Comparison of ENCODE assay signal across 22 cellular contexts in the genomic region with DNA sequence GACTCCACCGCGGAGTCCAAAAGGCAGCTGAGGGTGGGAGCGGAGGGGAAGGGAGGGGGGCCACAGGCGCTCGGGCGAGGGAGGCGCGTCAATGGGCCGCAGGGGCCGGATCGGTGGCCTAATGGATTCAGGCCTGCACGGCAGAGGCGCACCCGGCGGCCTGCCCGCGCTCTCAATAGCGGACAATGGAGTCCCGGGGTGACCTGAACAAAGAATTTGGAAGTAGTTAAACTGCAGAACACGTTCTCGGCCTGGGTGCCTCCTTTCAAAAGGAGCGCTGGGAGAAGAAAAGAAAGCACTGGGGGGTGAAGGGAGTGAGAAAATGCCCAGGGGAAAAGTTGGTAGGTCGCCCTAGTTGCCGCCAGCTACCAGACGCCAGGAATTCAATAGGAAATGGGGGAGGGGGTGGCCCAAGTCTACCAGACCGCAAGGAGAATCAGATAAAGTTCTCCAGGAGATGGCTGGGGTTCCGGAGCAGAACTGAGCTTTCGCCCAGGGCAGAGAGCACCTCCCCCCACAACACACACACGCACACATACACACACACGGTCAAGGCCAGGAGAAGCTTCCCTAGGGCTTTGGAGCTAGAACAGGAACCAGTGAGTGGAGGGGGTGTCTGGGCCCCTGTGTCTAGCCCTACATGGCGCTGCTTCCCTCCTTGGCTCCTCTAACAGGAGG. TPM values are rescaled to one million over a fixed set of nuclear protein-coding genes. Genes with fewer than 3 reads are reported as not detected.
DNase-seq lines count a peak whose midpoint lies in the region; ATAC-seq and TF ChIP-seq lines count a peak whose summit lies in the region.
"Had no signal": no experiment of that assay in that cellular context is flagged by ENCODE, and none has a peak within 500 bp of the region (broad histone marks: within the 10 kb centered on the region; RNA-seq: fewer than 3 reads in every experiment).

No MANE protein-coding gene starts in this region.

- H3K79me2 ChIP-seq in neural progenitor cell (ENCODE audit: low read depth), result no peaks in the 10 kb centered on the region

- peaks cover 29% of the 10 kb centered on the region for H3F3A ChIP-seq in neural progenitor cell (ENCODE audit: low read depth)

- no peak overlapping the region for H2AFZ ChIP-seq in neural progenitor cell (replicated peaks)

- H3K4me3 Mint-ChIP-seq in endodermal cell (no peak overlapping the region), neural progenitor cell (peak overlapping the region; percentile 60)
- H3K4me3 Mint-ChIP-seq: CD4-positive, alpha-beta T cell; mesothelial cell of epicardium; natural killer cell treated with Interleukin-12 subunit alpha and Interleukin-12 subunit beta and Interleukin-15 and Interleukin-18, amount 100 ng/mL, for 72 hours had no signal

- H3K9ac ChIP-seq in SK-N-MC (ENCODE audit: insufficient read length) (peak overlapping the region; percentile 70), endodermal cell (ENCODE audit: extremely low read depth, low read length, poor library complexity, severe bottlenecking) (no peak overlapping the region), neural progenitor cell (no peak overlapping the region)

- TF ChIP-seq EP300 in esophagus muscularis mucosa (IDR thresholded peaks at IDR 0.05), result no peak

- 3 to 5% methylated on average over 14 to 31 of the region's 31 CpGs for WGBS in endodermal cell (ENCODE audit: insufficient coverage in 1 of 2, insufficient read length in 1 of 2), 2 experiments
- 3% methylated on average over 28 of the region's 31 CpGs for WGBS in esophagus muscularis mucosa

- H3K36me3 Mint-ChIP-seq in endodermal cell (ENCODE audit: low read depth), result no peaks in the 10 kb centered on the region
- no peaks in the 10 kb centered on the region for H3K36me3 Mint-ChIP-seq in neural progenitor cell
- H3K36me3 Mint-ChIP-seq: mesothelial cell of epicardium; natural killer cell treated with Interleukin-12 subunit alpha and Interleukin-12 subunit beta and Interleukin-15 and Interleukin-18, amount 100 ng/mL, for 72 hours had no signal

- H3K4me1 ChIP-seq in endodermal cell (ENCODE audit: control insufficient read depth, insufficient read depth, low read length), result no peaks in the 10 kb centered on the region
- H3K4me1 ChIP-seq in neural progenitor cell, result peaks cover 17% of the 10 kb centered on the region
- peaks cover 13 to 38% (median 29%) of the 10 kb centered on the region in 4 donors for H3K4me1 ChIP-seq in esophagus muscularis mucosa

- H3K4me1 Mint-ChIP-seq in endodermal cell (peaks cover 1% of the 10 kb centered on the region), neural progenitor cell (peaks cover 30% of the 10 kb centered on the region)

- peaks cover 100% of the 10 kb centered on the region for H3K27me3 ChIP-seq in endodermal cell (ENCODE audit: control insufficient read depth, insufficient read depth, low read length, poor library complexity, severe bottlenecking)
- peaks cover 100% of the 10 kb centered on the region for H3K27me3 ChIP-seq in neural progenitor cell
- H3K27me3 ChIP-seq in esophagus muscularis mucosa, result peaks cover 0 to 100% (median 77%) of the 10 kb centered on the region in 4 donors
- H3K27me3 ChIP-seq: testis had no signal

- peaks cover 98% of the 10 kb centered on the region for H3K27me3 Mint-ChIP-seq in endodermal cell (ENCODE audit: insufficient read depth)
- H3K27me3 Mint-ChIP-seq in neural progenitor cell (ENCODE audit: insufficient read depth, low read depth), result peaks cover 82% of the 10 kb centered on the region

- H3K27ac ChIP-seq in SK-N-MC, result peak overlapping the region; percentile 95
- peak overlapping the region; percentile 88 for H3K27ac ChIP-seq in endodermal cell (ENCODE audit: low read depth, low read length)
- H3K27ac ChIP-seq in neural progenitor cell, result no peak overlapping the region
- no peak overlapping the region for H3K27ac ChIP-seq in esophagus muscularis mucosa (replicated peaks in 1 of 4)
- H3K27ac ChIP-seq: breast epithelium, coronary artery, sigmoid colon, testis had no signal

- TF ChIP-seq CTCF in GM10266 (IDR thresholded peaks at IDR 0.05; ENCODE audit: control insufficient read depth, insufficient read depth, low read depth, missing control alignments) (no peak), endodermal cell (conservative IDR thresholded peaks at IDR 0.05) (no peak), neural progenitor cell (IDR thresholded peaks at IDR 0.05) (no peak), esophagus muscularis mucosa (IDR thresholded peaks at IDR 0.05) (no peak)

- TF ChIP-seq POLR2A in esophagus muscularis mucosa (IDR thresholded peaks at IDR 0.05; ENCODE audit: low read depth), result no peak

- H3K4me3 ChIP-seq in SK-N-MC, result peak overlapping the region; percentile 83
- no peak overlapping the region for H3K4me3 ChIP-seq in endodermal cell (ENCODE audit: low read length)
- no peak overlapping the region for H3K4me3 ChIP-seq in neural progenitor cell
- no peak overlapping the region for H3K4me3 ChIP-seq in esophagus muscularis mucosa
- H3K4me3 ChIP-seq: breast epithelium, coronary artery, sigmoid colon, testis had no signal

- H3K36me3 ChIP-seq in SK-N-MC (ENCODE audit: insufficient read depth, low read length), result peaks cover 5% of the 10 kb centered on the region; the same call in 1 of the 2 replicates
- H3K36me3 ChIP-seq in endodermal cell (ENCODE audit: control insufficient read depth, insufficient read depth, low read length), result no peaks in the 10 kb centered on the region
- no peaks in the 10 kb centered on the region for H3K36me3 ChIP-seq in neural progenitor cell
- no peaks in the 10 kb centered on the region for H3K36me3 ChIP-seq in esophagus muscularis mucosa
- H3K36me3 ChIP-seq: breast epithelium, sigmoid colon had no signal

- peak overlapping the region; percentile 63 for H3K4me2 ChIP-seq in neural progenitor cell

- no peaks in the 10 kb centered on the region for H3K9me3 Mint-ChIP-seq in endodermal cell
- H3K9me3 Mint-ChIP-seq in neural progenitor cell, result peaks cover 4% of the 10 kb centered on the region
- H3K9me3 Mint-ChIP-seq: CD4-positive, alpha-beta T cell; mesothelial cell of epicardium; natural killer cell treated with Interleukin-12 subunit alpha and Interleukin-12 subunit beta and Interleukin-15 and Interleukin-18, amount 100 ng/mL, for 72 hours had no signal

- H4K20me1 ChIP-seq in neural progenitor cell (ENCODE audit: low read depth), result peaks cover 80% of the 10 kb centered on the region

- peak; percentile 38 for DNase-seq in GM10266 (ENCODE audit: extremely low spot score)
- no peak for DNase-seq in SK-N-MC (ENCODE audit: low read depth, low spot score)
- DNase-seq in endodermal cell, result peak; percentile 76
- peak; percentile 81 for DNase-seq in neural progenitor cell (ENCODE audit: low spot score)
- DNase-seq in NCI-H1694 treated with DMSO at 0.1 percent for 48 hours (lab: John Stamatoyannopoulos, UW), result no peak
- DNase-seq in NK-92 (lab: John Stamatoyannopoulos, UW; ENCODE audit: unreplicated experiment), result no peak
- DNase-seq in esophagus muscularis mucosa (ENCODE audit: extremely low spot score), result no peak
- DNase-seq: activated CD4-positive, alpha-beta T cell treated with anti-CD3 and anti-CD28 coated beads, Interleukin-2, amount 50 U/mL, for 4 hours; activated CD8-positive, alpha-beta memory T cell treated with anti-CD3 and anti-CD28 coated beads, Interleukin-2, amount 50 U/mL, for 48 hours; activated effector memory CD4-positive, alpha-beta T cell treated with anti-CD3 and anti-CD28 coated beads, Interleukin-2, amount 50 U/mL, for 16 hours; CD4-positive, alpha-beta T cell; NCI-H1092 treated with DMSO at 0.1 percent for 48 hours; NCI-H2081 treated with DMSO at 0.1 percent for 48 hours; SHP77 treated with DMSO at 0.1 percent for 48 hours; sigmoid colon; testis had no signal

- intact Hi-C loops in esophagus muscularis mucosa (cut with DNase I), result no loop called here

- ATAC-seq in HG03469 (IDR thresholded peaks at IDR 0.05; ENCODE audit: unreplicated experiment), result no peak
- ATAC-seq: natural killer cell treated with Interleukin-12 subunit alpha and Interleukin-12 subunit beta and Interleukin-15 and Interleukin-18, amount 100 ng/mL, for 72 hours had no signal

- H3K27ac Mint-ChIP-seq in endodermal cell, result no peak overlapping the region
- no peak overlapping the region for H3K27ac Mint-ChIP-seq in neural progenitor cell
- H3K27ac Mint-ChIP-seq: CD4-positive, alpha-beta T cell; mesothelial cell of epicardium; natural killer cell treated with Interleukin-12 subunit alpha and Interleukin-12 subunit beta and Interleukin-15 and Interleukin-18, amount 100 ng/mL, for 72 hours; progenitor cell of endocrine pancreas had no signal

- H3K9me3 ChIP-seq in SK-N-MC (ENCODE audit: low read depth, low read length) (no peaks in the 10 kb centered on the region), endodermal cell (ENCODE audit: control insufficient read depth, low read length) (no peaks in the 10 kb centered on the region), neural progenitor cell (ENCODE audit: low read depth) (no peaks in the 10 kb centered on the region), esophagus muscularis mucosa (no peaks in the 10 kb centered on the region)
- H3K9me3 ChIP-seq: breast epithelium, sigmoid colon, testis had no signal

RNA-seq across cellular contexts. Expression of gene POLG, which starts 25.8 kb away (rescaled TPM):
- total RNA-seq in endodermal cell (10 to 100 TPM; 55.3 to 60.2 TPM), neural progenitor cell (ENCODE audit: low replicate concordance) (25.2 and 43.5 TPM in 2 replicates), esophagus muscularis mucosa (10 to 100 TPM; 51.0 to 86.0 (median 66.7) TPM)
- polyA plus RNA-seq in endodermal cell (2013, experiment 1 of 2), result 39.6 TPM
- 40.7 TPM for polyA plus RNA-seq in endodermal cell (2013, experiment 2 of 2)

Comparison
In these comparisons a context has a peak if more than half of its experiments do, and no peak if none do; other contexts are left out.
1. DNase-seq: peak in GM10266 (single experiment), endodermal cell (single experiment) and neural progenitor cell (single experiment); none in SK-N-MC (single experiment), NCI-H1694 treated with DMSO at 0.1 percent for 48 hours (single experiment), NK-92 (single experiment) and esophagus muscularis mucosa (single experiment).
2. H3K27ac ChIP-seq: peak in SK-N-MC (single experiment) and endodermal cell (single experiment); none in neural progenitor cell (single experiment) and esophagus muscularis mucosa (0 of 4).